ENCODE assay signal across 8 cellular contexts in genomic region chr3:100492059-100492809, GRCh38. TPM values are rescaled to one million over a fixed set of nuclear protein-coding genes. Genes with fewer than 3 reads are reported as not detected.
DNase-seq lines count a peak whose midpoint lies in the region; ATAC-seq and TF ChIP-seq lines count a peak whose summit lies in the region.

TMEM45A (plus strand) TSS chr3:100492619; CDS start chr3:100555212, 62,593 bp downstream.

- DNase-seq in NCI-H146 treated with DMSO at 0.1 percent for 48 hours (lab: John Stamatoyannopoulos, UW; ENCODE audit: unreplicated experiment), result peak; percentile 85
- peak; percentile 57 for DNase-seq in T-helper 22 cell (ENCODE audit: low read depth)
- peak; percentile 85 for DNase-seq in astrocyte of the cerebellum (ENCODE audit: low read depth)
- DNase-seq in hippocampal formation (lab: John Stamatoyannopoulos, UW), result peak; percentile 94
- peak; percentile 78 for DNase-seq in renal cortical epithelial cell (ENCODE audit: low read depth)
- DNase-seq in aorta, result peak; percentile 97 to 99

- H3K4me3 ChIP-seq in astrocyte of the cerebellum (ENCODE audit: low read depth, low read length) (peak within 1 kb of the TSS; percentile 43), aorta (ENCODE audit: low read length in 2 of 2) (peak within 1 kb of the TSS; percentile 48 to 88)

- TF ChIP-seq CTCF in astrocyte of the cerebellum (IDR thresholded peaks at IDR 0.05; ENCODE audit: low read depth, low read length, missing control alignments), result no peak

- in situ Hi-C loops in astrocyte of the cerebellum (cut with HindIII; ENCODE audit: low sequenced_read_pairs), result no loop called here

- intact Hi-C loops in aorta (cut with DNase I), result loop anchor here in 1 of 2 donors (5.0 kb wide), 1 partner anchor 90 kb away; the partner anchor contains the start of genes LNP1 and TOMM70

- H3K36me3 ChIP-seq in aorta (ENCODE audit: control insufficient read depth in 1 of 2, insufficient read depth in 2 of 2, low read length in 1 of 2), result no peaks in the 10 kb centered on the region

- 0 to 1% methylated on average over 51 to 53 of the region's 53 CpGs for WGBS in aorta, 2 donors

- H3K27ac ChIP-seq in aorta (ENCODE audit: low read depth in 1 of 2, low read length in 2 of 2), result peak within 1 kb of the TSS in 1 of 2 donors; percentile 54

- peaks cover 0 to 2% of the 10 kb centered on the region in 2 donors for H3K4me1 ChIP-seq in aorta (ENCODE audit: control insufficient read depth in 1 of 2, insufficient read depth in 2 of 2, low read length in 2 of 2)

- no peaks in the 10 kb centered on the region for H3K9me3 ChIP-seq in aorta (ENCODE audit: control insufficient read depth, low read length)

- H3K27me3 ChIP-seq in aorta (ENCODE audit: control insufficient read depth in 1 of 2, insufficient read depth in 2 of 2, low read length in 1 of 2), result no peaks in the 10 kb centered on the region

- ATAC-seq in GM18498 (IDR thresholded peaks at IDR 0.05; ENCODE audit: unreplicated experiment) (peak; percentile 98), HG02870 (IDR thresholded peaks at IDR 0.05; ENCODE audit: unreplicated experiment) (peak; percentile 97), aorta (ENCODE audit: low FRiP score) (peak; percentile 100)

RNA-seq across cellular contexts. Expression of gene TMEM45A, which starts in this region (rescaled TPM):
- 11.3 and 33.5 TPM in 2 replicates for total RNA-seq in renal cortical epithelial cell
- total RNA-seq in aorta, result 10 to 100 TPM; 39.2 to 47.5 TPM
- polyA plus RNA-seq in aorta, result 10 to 100 TPM; 29.2 to 33.5 TPM
